ENCODE assay signal across 16 cellular contexts in genomic region chr17:54780238-54780637, GRCh38.
DNase-seq lines count a peak whose midpoint lies in the region; ATAC-seq and TF ChIP-seq lines count a peak whose summit lies in the region.
"Had no signal": no experiment of that assay in that cellular context is flagged by ENCODE, and none has a peak within 500 bp of the region (broad histone marks: within the 10 kb centered on the region; RNA-seq: fewer than 3 reads in every experiment).

No MANE protein-coding gene starts in this region.

- TF ChIP-seq POLR2A in prostate gland (IDR thresholded peaks at IDR 0.05) = no peak

- no peak overlapping the region for H3K27ac ChIP-seq in prostate gland
- H3K27ac ChIP-seq: 22Rv1; A549; BLaER1 treated with 17β-estradiol and CSF1 and Interleukin-3, amounts not matched to agents 10 nM and 100 nM; C4-2B had no signal

- no peaks in the 10 kb centered on the region for H3K36me3 ChIP-seq in prostate gland
- H3K36me3 ChIP-seq: BLaER1 treated with 17β-estradiol and CSF1 and Interleukin-3, amounts not matched to agents 10 nM and 100 nM had no signal

- peak; percentile 71 for ATAC-seq in left colon
- ATAC-seq in HG02981 (IDR thresholded peaks at IDR 0.05; ENCODE audit: unreplicated experiment) = no peak
- ATAC-seq: A549; CD8-positive, alpha-beta T cell had no signal

- intact Hi-C loops in left colon (cut with DNase I, micrococcal nuclease) = no loop called here
- intact Hi-C loops in prostate gland (cut with DNase I) = no loop called here

- H3K27me3 ChIP-seq in prostate gland (replicated peaks; ENCODE audit: insufficient read depth) = no peaks in the 10 kb centered on the region
- H3K27me3 ChIP-seq: BLaER1 treated with 17β-estradiol and CSF1 and Interleukin-3, amounts not matched to agents 10 nM and 100 nM had no signal

- DNase-seq in LNCaP clone FGC (ENCODE audit: low read depth) (peak; percentile 76), left colon (no peak), prostate gland (ENCODE audit: low spot score) (peak; percentile 5), NCI-H128 (lab: John Stamatoyannopoulos, UW; ENCODE audit: unreplicated experiment) (no peak)
- DNase-seq: AML-193; Caco-2; Calu3; CD4-positive, alpha-beta T cell; CD8-positive, alpha-beta T cell; DMS79 treated with DMSO at 0.1 percent for 48 hours; GF-D8 had no signal

- TF ChIP-seq CTCF in LNCaP clone FGC (IDR thresholded peaks at IDR 0.05; ENCODE audit: control insufficient read depth, extremely low read depth, insufficient read depth) (no peak), prostate gland (IDR thresholded peaks at IDR 0.05) (no peak)

- 27% methylated on average over 2 of the region's 2 CpGs for WGBS in prostate gland

- H3K4me1 ChIP-seq in prostate gland (replicated peaks) = no peaks in the 10 kb centered on the region
- H3K4me1 ChIP-seq: A549; BLaER1 treated with 17β-estradiol and CSF1 and Interleukin-3, amounts not matched to agents 10 nM and 100 nM; Caco-2 had no signal

- no peaks in the 10 kb centered on the region for H3K9me3 ChIP-seq in prostate gland
- H3K9me3 ChIP-seq: A549; BLaER1 treated with 17β-estradiol and CSF1 and Interleukin-3, amounts not matched to agents 10 nM and 100 nM; Caco-2 had no signal

- H3K4me3 ChIP-seq in LNCaP clone FGC (ENCODE audit: low read depth, low read length) (no peak overlapping the region), prostate gland (no peak overlapping the region)
- H3K4me3 ChIP-seq: A549; BLaER1 treated with 17β-estradiol and CSF1 and Interleukin-3, amounts not matched to agents 10 nM and 100 nM had no signal

Comparison
In these comparisons a context has a peak if more than half of its experiments do, and no peak if none do; other contexts are left out.
1. DNase-seq: peak in LNCaP clone FGC (single experiment) and prostate gland (single experiment); none in left colon (0 of 2) and NCI-H128 (single experiment).